Comparison of ENCODE assay signal across 1 cellular context in genomic region chr5:172616730-172617129, GRCh38.
TF ChIP-seq lines count a peak whose summit lies in the region.

No MANE protein-coding gene starts in this region.

TF ChIP-seq in WTC11, 78 proteins besides CTCF, POLR2A, EP300 and RAD21 (continued from another document):
- TF ChIP-seq ARID4B (CRISPR knock-in tag; IDR thresholded peaks at IDR 0.05; ENCODE audit: borderline replicate concordance) (no peak), ATF3 (CRISPR knock-in tag; conservative IDR thresholded peaks at IDR 0.05) (no peak), NR2C2 (CRISPR knock-in tag; IDR thresholded peaks at IDR 0.05) (no peak), E2F4 (CRISPR knock-in tag; IDR thresholded peaks at IDR 0.05; ENCODE audit: borderline replicate concordance, low read depth) (no peak), RELA (CRISPR knock-in tag; IDR thresholded peaks at IDR 0.05; ENCODE audit: borderline replicate concordance) (no peak), ZNF416 (CRISPR knock-in tag; IDR thresholded peaks at IDR 0.05) (no peak), ZNF219 (CRISPR knock-in tag; IDR thresholded peaks at IDR 0.05; ENCODE audit: borderline replicate concordance) (no peak)
- TF ChIP-seq, protein P1, sequence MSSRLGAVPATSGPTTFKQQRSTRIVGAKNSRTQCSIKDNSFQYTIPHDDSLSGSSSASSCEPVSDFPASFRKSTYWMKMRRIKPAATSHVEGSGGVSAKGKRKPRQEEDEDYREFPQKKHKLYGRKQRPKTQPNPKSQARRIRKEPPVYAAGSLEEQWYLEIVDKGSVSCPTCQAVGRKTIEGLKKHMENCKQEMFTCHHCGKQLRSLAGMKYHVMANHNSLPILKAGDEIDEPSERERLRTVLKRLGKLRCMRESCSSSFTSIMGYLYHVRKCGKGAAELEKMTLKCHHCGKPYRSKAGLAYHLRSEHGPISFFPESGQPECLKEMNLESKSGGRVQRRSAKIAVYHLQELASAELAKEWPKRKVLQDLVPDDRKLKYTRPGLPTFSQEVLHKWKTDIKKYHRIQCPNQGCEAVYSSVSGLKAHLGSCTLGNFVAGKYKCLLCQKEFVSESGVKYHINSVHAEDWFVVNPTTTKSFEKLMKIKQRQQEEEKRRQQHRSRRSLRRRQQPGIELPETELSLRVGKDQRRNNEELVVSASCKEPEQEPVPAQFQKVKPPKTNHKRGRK (CRISPR knock-in tag; IDR thresholded peaks at IDR 0.05; ENCODE audit: borderline replicate concordance) = no peak
- TF ChIP-seq, protein P2, sequence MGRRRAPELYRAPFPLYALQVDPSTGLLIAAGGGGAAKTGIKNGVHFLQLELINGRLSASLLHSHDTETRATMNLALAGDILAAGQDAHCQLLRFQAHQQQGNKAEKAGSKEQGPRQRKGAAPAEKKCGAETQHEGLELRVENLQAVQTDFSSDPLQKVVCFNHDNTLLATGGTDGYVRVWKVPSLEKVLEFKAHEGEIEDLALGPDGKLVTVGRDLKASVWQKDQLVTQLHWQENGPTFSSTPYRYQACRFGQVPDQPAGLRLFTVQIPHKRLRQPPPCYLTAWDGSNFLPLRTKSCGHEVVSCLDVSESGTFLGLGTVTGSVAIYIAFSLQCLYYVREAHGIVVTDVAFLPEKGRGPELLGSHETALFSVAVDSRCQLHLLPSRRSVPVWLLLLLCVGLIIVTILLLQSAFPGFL (CRISPR knock-in tag; IDR thresholded peaks at IDR 0.05; ENCODE audit: borderline replicate concordance) = no peak
- TF ChIP-seq, protein P3, sequence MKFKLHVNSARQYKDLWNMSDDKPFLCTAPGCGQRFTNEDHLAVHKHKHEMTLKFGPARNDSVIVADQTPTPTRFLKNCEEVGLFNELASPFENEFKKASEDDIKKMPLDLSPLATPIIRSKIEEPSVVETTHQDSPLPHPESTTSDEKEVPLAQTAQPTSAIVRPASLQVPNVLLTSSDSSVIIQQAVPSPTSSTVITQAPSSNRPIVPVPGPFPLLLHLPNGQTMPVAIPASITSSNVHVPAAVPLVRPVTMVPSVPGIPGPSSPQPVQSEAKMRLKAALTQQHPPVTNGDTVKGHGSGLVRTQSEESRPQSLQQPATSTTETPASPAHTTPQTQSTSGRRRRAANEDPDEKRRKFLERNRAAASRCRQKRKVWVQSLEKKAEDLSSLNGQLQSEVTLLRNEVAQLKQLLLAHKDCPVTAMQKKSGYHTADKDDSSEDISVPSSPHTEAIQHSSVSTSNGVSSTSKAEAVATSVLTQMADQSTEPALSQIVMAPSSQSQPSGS (CRISPR knock-in tag; IDR thresholded peaks at IDR 0.05; ENCODE audit: borderline replicate concordance, low read depth) = no peak
